Comparison of ENCODE assay signal across 30 cellular contexts in the genomic region with DNA sequence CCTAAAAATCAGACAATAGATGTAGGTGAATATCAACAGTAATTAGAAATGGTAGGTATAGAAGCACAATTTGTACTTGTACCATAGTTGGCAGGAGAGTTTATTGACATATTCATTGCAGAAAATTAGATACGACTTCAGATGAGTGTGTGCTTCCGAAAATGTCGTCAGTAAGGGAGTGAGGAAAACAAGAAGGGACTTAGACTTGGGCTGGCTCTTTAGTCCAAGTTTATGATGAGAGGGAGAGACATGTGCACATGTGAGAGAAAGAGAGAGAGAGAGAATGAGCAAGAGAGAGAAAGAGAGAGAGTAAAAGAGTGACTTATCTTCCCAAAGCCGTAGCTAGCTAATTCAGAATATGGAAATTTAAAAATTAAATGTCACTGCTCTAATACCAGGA.
A peak's percentile ranks its signal among the peaks of the same experiment; 100 is the strongest.
DNase-seq lines count a peak whose midpoint lies in the region; ATAC-seq and TF ChIP-seq lines count a peak whose summit lies in the region.
"Had no signal": no experiment of that assay in that cellular context is flagged by ENCODE, and none has a peak within 500 bp of the region (broad histone marks: within the 10 kb centered on the region; RNA-seq: fewer than 3 reads in every experiment).

No MANE protein-coding gene starts in this region.

- no peak overlapping the region for H3K27ac Mint-ChIP-seq in activated CD8-positive, alpha-beta memory T cell treated with anti-CD3 and anti-CD28 coated beads, Interleukin-2, amount 10 ng/mL, durations not matched to agents 7 days and 5 days
- H3K27ac Mint-ChIP-seq: activated CD8-positive, alpha-beta T cell treated with anti-CD3 and anti-CD28 coated beads for 36 hours; activated naive CD4-positive, alpha-beta T cell treated with anti-CD3 and anti-CD28 coated beads, Interleukin-2, amount 10 ng/mL, durations not matched to agents 7 days and 5 days; natural killer cell treated with Interleukin-12 subunit alpha and Interleukin-12 subunit beta and Interleukin-15 and Interleukin-18, amount 100 ng/mL, for 72 hours; T-helper 2 cell treated with Interferon-gamma antibody and Interleukin-4, amounts not matched to agents 5 μg/mL and 100 μg/mL, for 36 hours had no signal

- TF ChIP-seq EP300 in transverse colon (IDR thresholded peaks at IDR 0.05; ENCODE audit: low read depth), result no peak

- H3K27me3 ChIP-seq in heart left ventricle (no peaks in the 10 kb centered on the region), endocrine pancreas (ENCODE audit: control insufficient read depth, insufficient read depth, low read length) (no peaks in the 10 kb centered on the region), transverse colon (no peaks in the 10 kb centered on the region), SJCRH30 (no peaks in the 10 kb centered on the region)
- H3K27me3 ChIP-seq: adrenal gland, brain microvascular endothelial cell, spleen, upper lobe of left lung had no signal

- H3K4me3 Mint-ChIP-seq in activated CD8-positive, alpha-beta memory T cell treated with anti-CD3 and anti-CD28 coated beads, Interleukin-2, amount 10 ng/mL, durations not matched to agents 7 days and 5 days, result no peak overlapping the region
- H3K4me3 Mint-ChIP-seq: activated CD8-positive, alpha-beta T cell treated with anti-CD3 and anti-CD28 coated beads for 36 hours; activated naive CD4-positive, alpha-beta T cell treated with anti-CD3 and anti-CD28 coated beads, Interleukin-2, amount 10 ng/mL, durations not matched to agents 7 days and 5 days; natural killer cell treated with Interleukin-12 subunit alpha and Interleukin-12 subunit beta and Interleukin-15 and Interleukin-18, amount 100 ng/mL, for 72 hours; T-helper 2 cell treated with Interferon-gamma antibody and Interleukin-4, amounts not matched to agents 5 μg/mL and 100 μg/mL, for 36 hours had no signal

- H3K9me3 ChIP-seq in heart left ventricle (peaks cover 0 to 2% (median 0%) of the 10 kb centered on the region in 12 donors), endocrine pancreas (ENCODE audit: control insufficient read depth, low read length) (no peaks in the 10 kb centered on the region), transverse colon (no peaks in the 10 kb centered on the region), SJCRH30 (replicated peaks) (no peaks in the 10 kb centered on the region)
- H3K9me3 ChIP-seq: adrenal gland, mucosa of descending colon, spleen, upper lobe of left lung had no signal

- H3K27me3 Mint-ChIP-seq in activated CD8-positive, alpha-beta memory T cell treated with anti-CD3 and anti-CD28 coated beads, Interleukin-2, amount 10 ng/mL, durations not matched to agents 7 days and 5 days, result no peaks in the 10 kb centered on the region
- H3K27me3 Mint-ChIP-seq: activated CD8-positive, alpha-beta T cell treated with anti-CD3 and anti-CD28 coated beads for 36 hours; activated naive CD4-positive, alpha-beta T cell treated with anti-CD3 and anti-CD28 coated beads, Interleukin-2, amount 10 ng/mL, durations not matched to agents 7 days and 5 days; natural killer cell treated with Interleukin-12 subunit alpha and Interleukin-12 subunit beta and Interleukin-15 and Interleukin-18, amount 100 ng/mL, for 72 hours had no signal

- H3K36me3 ChIP-seq in heart left ventricle, result no peaks in the 10 kb centered on the region
- no peaks in the 10 kb centered on the region for H3K36me3 ChIP-seq in endocrine pancreas (ENCODE audit: control insufficient read depth, insufficient read depth, low read length)
- no peaks in the 10 kb centered on the region for H3K36me3 ChIP-seq in transverse colon
- H3K36me3 ChIP-seq in SJCRH30, result no peaks in the 10 kb centered on the region
- H3K36me3 ChIP-seq: adrenal gland, brain microvascular endothelial cell, spleen, upper lobe of left lung had no signal

- intact Hi-C loops in heart left ventricle (cut with DNase I), result loop anchor here in 5 of 10 donors (5.0 to 10.0 kb wide), 6 partner anchors 113 to 1084 kb away; no protein-coding TSS in a partner anchor
- intact Hi-C loops in Right ventricle myocardium inferior (cut with DNase I), result loop anchor here (5.0 to 10.0 kb wide), 3 partner anchors 131 to 1087 kb away; partner anchors contain the start of gene NPAS3
- intact Hi-C loops in transverse colon (cut with DNase I; ENCODE audit: low total_unique reads), result no loop called here

- no peaks in the 10 kb centered on the region for H3K4me1 Mint-ChIP-seq in activated CD8-positive, alpha-beta memory T cell treated with anti-CD3 and anti-CD28 coated beads, Interleukin-2, amount 10 ng/mL, durations not matched to agents 7 days and 5 days
- H3K4me1 Mint-ChIP-seq: activated naive CD4-positive, alpha-beta T cell treated with anti-CD3 and anti-CD28 coated beads, Interleukin-2, amount 10 ng/mL, durations not matched to agents 7 days and 5 days had no signal

- H3K4me3 ChIP-seq in heart left ventricle (no peak overlapping the region), endocrine pancreas (ENCODE audit: control insufficient read depth, insufficient read depth, low read length) (peak overlapping the region; percentile 45), transverse colon (no peak overlapping the region), SJCRH30 (no peak overlapping the region)
- H3K4me3 ChIP-seq: K562, lung, mucosa of descending colon, spleen, upper lobe of left lung had no signal

- CTCF ChIA-PET in activated CD8-positive, alpha-beta memory T cell treated with anti-CD3 and anti-CD28 coated beads, Interleukin-2, amount 10 ng/mL, durations not matched to agents 7 days and 5 days (lab: Charles Lee), result interaction anchor here (1.5 kb wide), 1 partner anchor 1085 kb away, joined by 3 read pairs; no protein-coding TSS in a partner anchor

- WGBS in heart left ventricle, 4 donors, result 44 to 50% (median 49%) methylated on average over 4 of the region's 4 CpGs
- WGBS in transverse colon (ENCODE audit: low coverage in 1 of 2), 2 donors, result 75 to 92% methylated on average over 4 of the region's 4 CpGs

- no peak overlapping the region for H3K9ac ChIP-seq in endocrine pancreas (ENCODE audit: control insufficient read depth, insufficient read depth, low read length)

- no peaks in the 10 kb centered on the region for H3K9me3 Mint-ChIP-seq in activated CD8-positive, alpha-beta memory T cell treated with anti-CD3 and anti-CD28 coated beads, Interleukin-2, amount 10 ng/mL, durations not matched to agents 7 days and 5 days (ENCODE audit: low read depth)
- H3K9me3 Mint-ChIP-seq: activated CD8-positive, alpha-beta T cell treated with anti-CD3 and anti-CD28 coated beads for 36 hours; activated naive CD4-positive, alpha-beta T cell treated with anti-CD3 and anti-CD28 coated beads, Interleukin-2, amount 10 ng/mL, durations not matched to agents 7 days and 5 days; T-helper 2 cell treated with Interferon-gamma antibody and Interleukin-4, amounts not matched to agents 5 μg/mL and 100 μg/mL, for 36 hours had no signal

- DNase-seq in heart left ventricle (no peak), Right ventricle myocardium inferior (ENCODE audit: missing footprints) (no peak), pons (ENCODE audit: low spot score) (peak; percentile 38), transverse colon (no peak), SJCRH30 (no peak)
- no peak for DNase-seq in activated CD8-positive, alpha-beta memory T cell treated with anti-CD3 and anti-CD28 coated beads, Interleukin-2, amount 10 ng/mL, durations not matched to agents 7 days and 5 days
- DNase-seq: 8988T; activated CD8-positive, alpha-beta T cell treated with anti-CD3 and anti-CD28 coated beads for 36 hours; activated naive CD4-positive, alpha-beta T cell treated with anti-CD3 and anti-CD28 coated beads, Interleukin-2, amount 10 ng/mL, durations not matched to agents 7 days and 5 days; adrenal gland; brain microvascular endothelial cell; C1 segment of cervical spinal cord; DMS53; glutamatergic neuron; mucosa of descending colon; NCI-H1105; NCI-H187; NCI-H524; NK-92 treated with Interleukin-12 subunit alpha and Interleukin-12 subunit beta, amount 100 ng/mL, for 24 hours; occipital lobe; SHP77 treated with DMSO at 0.1 percent for 48 hours; spleen; stimulated activated CD4-positive, alpha-beta T cell treated with anti-CD3 and anti-CD28 coated beads, Interleukin-2, amount 100 ng/mL, for 24 hours; upper lobe of left lung had no signal

- H3K27ac ChIP-seq in heart left ventricle (peak overlapping the region in 11 of 12 donors; percentile 20 to 82 (median 63)), transverse colon (peak overlapping the region; percentile 33 to 76 (median 66)), SJCRH30 (no peak overlapping the region)
- H3K27ac ChIP-seq: adrenal gland had no signal

- ATAC-seq in heart left ventricle, result peak in 3 of 4 donors; percentile 11 to 17 (median 14)
- ATAC-seq in Right ventricle myocardium inferior, result no peak
- ATAC-seq in HG03442 (IDR thresholded peaks at IDR 0.05; ENCODE audit: unreplicated experiment), result no peak
- ATAC-seq in activated CD8-positive, alpha-beta memory T cell treated with anti-CD3 and anti-CD28 coated beads, Interleukin-2, amount 10 ng/mL, durations not matched to agents 7 days and 5 days, result no peak
- ATAC-seq: activated CD8-positive, alpha-beta T cell treated with anti-CD3 and anti-CD28 coated beads for 36 hours; K562; mucosa of descending colon; natural killer cell treated with Interleukin-12 subunit alpha and Interleukin-12 subunit beta and Interleukin-15 and Interleukin-18, amount 100 ng/mL, for 72 hours had no signal

- H3K4me1 ChIP-seq in heart left ventricle, result peaks cover 7 to 57% (median 42%) of the 10 kb centered on the region in 12 donors
- H3K4me1 ChIP-seq in endocrine pancreas (ENCODE audit: control insufficient read depth, insufficient read depth, low read length), result peaks cover 7% of the 10 kb centered on the region
- H3K4me1 ChIP-seq in transverse colon, result peaks cover 0 to 30% (median 8%) of the 10 kb centered on the region in 4 donors
- H3K4me1 ChIP-seq in SJCRH30, result no peaks in the 10 kb centered on the region
- H3K4me1 ChIP-seq: upper lobe of left lung had no signal

- no peaks in the 10 kb centered on the region for H3K36me3 Mint-ChIP-seq in activated CD8-positive, alpha-beta memory T cell treated with anti-CD3 and anti-CD28 coated beads, Interleukin-2, amount 10 ng/mL, durations not matched to agents 7 days and 5 days
- H3K36me3 Mint-ChIP-seq: activated naive CD4-positive, alpha-beta T cell treated with anti-CD3 and anti-CD28 coated beads, Interleukin-2, amount 10 ng/mL, durations not matched to agents 7 days and 5 days had no signal

- TF ChIP-seq CTCF in heart left ventricle (IDR thresholded peaks at IDR 0.05) (no peak), transverse colon (IDR thresholded peaks at IDR 0.05) (no peak)

- in situ Hi-C loops in transverse colon (cut with MboI; ENCODE audit: low pct_ligation_motif_present in 1 of 4, low pct_unique_long_range_greater_than_20kb in 1 of 4, low sequenced_read_pairs in 3 of 4), result loop anchor here in 1 of 4 donors (25.0 kb wide), 1 partner anchor 1079 kb away; no protein-coding TSS in a partner anchor

- no peak for TF ChIP-seq POLR2A in heart left ventricle (IDR thresholded peaks at IDR 0.05)
- no peak for TF ChIP-seq POLR2A in transverse colon (IDR thresholded peaks at IDR 0.05)

Comparison
In these comparisons a context has a peak if more than half of its experiments do, and no peak if none do; other contexts are left out.
1. ATAC-seq: peak in heart left ventricle (3 of 4); none in Right ventricle myocardium inferior (single experiment), HG03442 (single experiment) and activated CD8-positive, alpha-beta memory T cell treated with anti-CD3 and anti-CD28 coated beads, Interleukin-2, amount 10 ng/mL, durations not matched to agents 7 days and 5 days (single experiment).